34 cellular contexts compared by ENCODE assay signal in genomic region chr5:81520769-81521168, GRCh38.
"Had no signal": no experiment of that assay in that cellular context is flagged by ENCODE, and none has a peak within 500 bp of the region (broad histone marks: within the 10 kb centered on the region; RNA-seq: fewer than 3 reads in every experiment).

No MANE protein-coding gene starts in this region.

- H3K4me3 ChIP-seq: adrenal gland, breast epithelium, cardiac muscle cell, coronary artery, dorsolateral prefrontal cortex had no signal

- H3K4me1 ChIP-seq: breast epithelium had no signal

- H3K36me3 Mint-ChIP-seq: activated naive CD8-positive, alpha-beta T cell treated with anti-CD3 and anti-CD28 coated beads for 36 hours had no signal

- H3K27me3 Mint-ChIP-seq: activated B cell treated with CpG ODN at 0.5 μM for 24 hours; activated CD8-positive, alpha-beta T cell treated with anti-CD3 and anti-CD28 coated beads for 36 hours; activated naive CD4-positive, alpha-beta T cell treated with anti-CD3 and anti-CD28 coated beads, Interleukin-2, amount 50 U/mL, for 24 hours; activated naive CD8-positive, alpha-beta T cell treated with anti-CD3 and anti-CD28 coated beads for 36 hours; activated naive CD8-positive, alpha-beta T cell treated with anti-CD3 and anti-CD28 coated beads, Interleukin-2, amount 50 U/mL, for 24 hours; brain; dendritic cell treated with granulocyte-macrophage colony-stimulating factor and Interleukin-4, amounts not matched to agents 40 ng/mL and 50 ng/mL, for 4 days had no signal

- DNase-seq: activated B cell treated with CpG ODN at 0.5 μM for 24 hours; activated CD4-positive, alpha-beta T cell treated with anti-CD3 and anti-CD28 coated beads for 48 hours; activated CD4-positive, alpha-beta T cell treated with anti-CD3 and anti-CD28 coated beads, Interleukin-2, amount 50 U/mL, for 1 hour; activated CD4-positive, alpha-beta T cell treated with anti-CD3 and anti-CD28 coated beads, Interleukin-2, amount 50 U/mL, for 48 hours; activated CD8-positive, alpha-beta memory T cell treated with anti-CD3 and anti-CD28 coated beads for 24 hours; activated CD8-positive, alpha-beta T cell treated with anti-CD3 and anti-CD28 coated beads for 36 hours; activated effector memory CD4-positive, alpha-beta T cell treated with anti-CD3 and anti-CD28 coated beads, Interleukin-2, amount 50 U/mL, for 16 hours; activated naive CD4-positive, alpha-beta T cell treated with anti-CD3 and anti-CD28 coated beads for 36 hours; activated naive CD8-positive, alpha-beta T cell treated with anti-CD3 and anti-CD28 coated beads for 36 hours; activated naive CD8-positive, alpha-beta T cell treated with anti-CD3 and anti-CD28 coated beads, Interleukin-2, amount 50 U/mL, for 24 hours; activated T-cell treated with anti-CD3 and anti-CD28 coated beads, Interleukin-2, amount 50 U/mL, for 4 hours; adrenal gland; amygdala; aorta; central memory CD4-positive, alpha-beta T cell; cerebellar nuclear complex; dorsolateral prefrontal cortex; effector memory CD4-positive, alpha-beta T cell; endodermal cell; foreskin fibroblast; head of caudate nucleus; T-helper 2 cell; WERI-Rb-1 had no signal

- H3K27ac Mint-ChIP-seq: activated B cell treated with CpG ODN at 0.5 μM for 24 hours; activated CD8-positive, alpha-beta T cell treated with anti-CD3 and anti-CD28 coated beads for 36 hours; activated naive CD4-positive, alpha-beta T cell treated with anti-CD3 and anti-CD28 coated beads for 36 hours; activated naive CD4-positive, alpha-beta T cell treated with anti-CD3 and anti-CD28 coated beads, Interleukin-2, amount 50 U/mL, for 24 hours; activated naive CD8-positive, alpha-beta T cell treated with anti-CD3 and anti-CD28 coated beads for 36 hours; activated naive CD8-positive, alpha-beta T cell treated with anti-CD3 and anti-CD28 coated beads, Interleukin-2, amount 50 U/mL, for 24 hours; activated T-helper 1 cell treated with anti-CD3 and anti-CD28 coated beads, Interleukin-12 subunit alpha, Interleukin-12 subunit beta, Interleukin-2, Interleukin-4 antibody, amounts not matched to agents 30 ng/mL and 10 ng/mL and 1 ng/mL, durations not matched to agents 14 hours and 24 hours and 36 hours; activated T-helper 2 cell treated with anti-CD3 and anti-CD28 coated beads, Interferon-gamma antibody, Interleukin-2, Interleukin-4, amounts not matched to agents 10 μg/mL and 5 μg/mL and 100 μg/mL, durations not matched to agents 14 hours and 24 hours and 36 hours; brain; dendritic cell treated with granulocyte-macrophage colony-stimulating factor and Interleukin-4, amounts not matched to agents 40 ng/mL and 50 ng/mL, for 4 days; endodermal cell had no signal

- H3K27me3 ChIP-seq: adrenal gland, breast epithelium, cardiac muscle cell, dorsolateral prefrontal cortex had no signal

- H3K36me3 ChIP-seq: adrenal gland, breast epithelium, cardiac muscle cell, WERI-Rb-1 had no signal

- FAIRE-seq: frontal cortex had no signal

- H3K9me3 Mint-ChIP-seq: activated B cell treated with CpG ODN at 0.5 μM for 24 hours; activated CD8-positive, alpha-beta T cell treated with anti-CD3 and anti-CD28 coated beads for 36 hours; activated naive CD4-positive, alpha-beta T cell treated with anti-CD3 and anti-CD28 coated beads for 36 hours; activated naive CD4-positive, alpha-beta T cell treated with anti-CD3 and anti-CD28 coated beads, Interleukin-2, amount 50 U/mL, for 24 hours; activated naive CD8-positive, alpha-beta T cell treated with anti-CD3 and anti-CD28 coated beads for 36 hours; activated naive CD8-positive, alpha-beta T cell treated with anti-CD3 and anti-CD28 coated beads, Interleukin-2, amount 50 U/mL, for 24 hours; activated T-cell treated with anti-CD3 and anti-CD28 coated beads, Interleukin-2, amount 50 U/mL, for 4 hours; activated T-helper 1 cell treated with anti-CD3 and anti-CD28 coated beads, Interleukin-12 subunit alpha, Interleukin-12 subunit beta, Interleukin-2, Interleukin-4 antibody, amounts not matched to agents 30 ng/mL and 10 ng/mL and 1 ng/mL, durations not matched to agents 14 hours and 24 hours and 36 hours; activated T-helper 2 cell treated with anti-CD3 and anti-CD28 coated beads, Interferon-gamma antibody, Interleukin-2, Interleukin-4, amounts not matched to agents 10 μg/mL and 5 μg/mL and 100 μg/mL, durations not matched to agents 14 hours and 24 hours and 36 hours; dendritic cell treated with granulocyte-macrophage colony-stimulating factor and Interleukin-4, amounts not matched to agents 40 ng/mL and 50 ng/mL, for 4 days; endodermal cell had no signal

- ATAC-seq: activated CD4-positive, CD25-positive, alpha-beta regulatory T cell treated with anti-CD3 and anti-CD28 coated beads, Interleukin-2, amount 50 U/mL, for 24 hours; activated CD8-positive, alpha-beta T cell treated with anti-CD3 and anti-CD28 coated beads for 36 hours; activated naive CD8-positive, alpha-beta T cell treated with anti-CD3 and anti-CD28 coated beads, Interleukin-2, amount 50 U/mL, for 24 hours; activated T-cell treated with anti-CD3 and anti-CD28 coated beads, Interleukin-2, amount 50 U/mL, for 4 hours; esophagus mucosa had no signal

- H3K4me3 Mint-ChIP-seq: activated B cell treated with CpG ODN at 0.5 μM for 24 hours; activated CD8-positive, alpha-beta T cell treated with anti-CD3 and anti-CD28 coated beads for 36 hours; activated naive CD4-positive, alpha-beta T cell treated with anti-CD3 and anti-CD28 coated beads for 36 hours; activated naive CD4-positive, alpha-beta T cell treated with anti-CD3 and anti-CD28 coated beads, Interleukin-2, amount 50 U/mL, for 24 hours; activated naive CD8-positive, alpha-beta T cell treated with anti-CD3 and anti-CD28 coated beads for 36 hours; activated naive CD8-positive, alpha-beta T cell treated with anti-CD3 and anti-CD28 coated beads, Interleukin-2, amount 50 U/mL, for 24 hours; activated T-cell treated with anti-CD3 and anti-CD28 coated beads, Interleukin-2, amount 50 U/mL, for 4 hours; activated T-helper 1 cell treated with anti-CD3 and anti-CD28 coated beads, Interleukin-12 subunit alpha, Interleukin-12 subunit beta, Interleukin-2, Interleukin-4 antibody, amounts not matched to agents 30 ng/mL and 10 ng/mL and 1 ng/mL, durations not matched to agents 14 hours and 24 hours and 36 hours; brain; dendritic cell treated with granulocyte-macrophage colony-stimulating factor and Interleukin-4, amounts not matched to agents 40 ng/mL and 50 ng/mL, for 4 days; endodermal cell had no signal

- H3K27ac ChIP-seq: adrenal gland, breast epithelium, cardiac muscle cell, coronary artery, dorsolateral prefrontal cortex, WERI-Rb-1 had no signal
